23 cellular contexts compared by ENCODE assay signal in genomic region chr13:90933097-90933826, GRCh38.
"Had no signal": no experiment of that assay in that cellular context is flagged by ENCODE, and none has a peak within 500 bp of the region (broad histone marks: within the 10 kb centered on the region; RNA-seq: fewer than 3 reads in every experiment).

No MANE protein-coding gene starts in this region.

- H3K27me3 Mint-ChIP-seq: activated CD4-positive, alpha-beta T cell treated with anti-CD3 and anti-CD28 coated beads, Interleukin-2, amount 10 ng/mL, durations not matched to agents 7 days and 5 days; activated T-cell treated with anti-CD3 and anti-CD28 coated beads, Interleukin-2, amount 50 U/mL, for 24 hours; memory B cell; naive B cell had no signal

- H3K9ac ChIP-seq: neural progenitor cell had no signal

- H3K4me3 Mint-ChIP-seq: activated CD4-positive, alpha-beta T cell treated with anti-CD3 and anti-CD28 coated beads, Interleukin-2, amount 10 ng/mL, durations not matched to agents 7 days and 5 days; activated CD8-positive, alpha-beta T cell treated with anti-CD3 and anti-CD28 coated beads, Interleukin-2, amount 10 ng/mL, durations not matched to agents 7 days and 5 days; activated naive CD4-positive, alpha-beta T cell treated with anti-CD3 and anti-CD28 coated beads for 36 hours; activated T-cell treated with anti-CD3 and anti-CD28 coated beads, Interleukin-2, amount 50 U/mL, for 24 hours; endodermal cell; memory B cell; naive B cell; neural progenitor cell had no signal

- H3K36me3 Mint-ChIP-seq: memory B cell, naive B cell, neural progenitor cell had no signal

- DNase-seq: activated CD4-positive, alpha-beta T cell treated with anti-CD3 and anti-CD28 coated beads, Interleukin-2, amount 10 ng/mL, durations not matched to agents 7 days and 5 days; activated CD8-positive, alpha-beta T cell treated with anti-CD3 and anti-CD28 coated beads, Interleukin-2, amount 10 ng/mL, durations not matched to agents 7 days and 5 days; activated naive CD4-positive, alpha-beta T cell treated with anti-CD3 and anti-CD28 coated beads for 36 hours; activated T-cell treated with anti-CD3 and anti-CD28 coated beads, Interleukin-2, amount 50 U/mL, for 24 hours; body of pancreas; central memory CD4-positive, alpha-beta T cell; colonic mucosa; endodermal cell; erythroblast; head of caudate nucleus; left ventricle myocardium superior; mucosa of descending colon; naive B cell; stimulated activated naive CD8-positive, alpha-beta T cell treated with anti-CD3 and anti-CD28 coated beads, Interleukin-15, Interleukin-2, amounts not matched to agents 100 U/mL and 50 U/mL, for 24 hours; substantia nigra; T1000 had no signal

- H3K27ac Mint-ChIP-seq: activated CD4-positive, alpha-beta T cell treated with anti-CD3 and anti-CD28 coated beads, Interleukin-2, amount 10 ng/mL, durations not matched to agents 7 days and 5 days; activated CD8-positive, alpha-beta T cell treated with anti-CD3 and anti-CD28 coated beads, Interleukin-2, amount 10 ng/mL, durations not matched to agents 7 days and 5 days; activated naive CD4-positive, alpha-beta T cell treated with anti-CD3 and anti-CD28 coated beads for 36 hours; activated T-cell treated with anti-CD3 and anti-CD28 coated beads, Interleukin-2, amount 50 U/mL, for 24 hours; activated T-helper 2 cell treated with anti-CD3 and anti-CD28 coated beads, Interferon-gamma antibody, Interleukin-2, Interleukin-4, amounts not matched to agents 10 μg/mL and 5 μg/mL and 100 μg/mL, durations not matched to agents 14 hours and 24 hours and 36 hours; endodermal cell; memory B cell; naive B cell; neural progenitor cell; progenitor cell of endocrine pancreas had no signal

- ATAC-seq: activated CD4-positive, CD25-positive, alpha-beta regulatory T cell treated with anti-CD3 and anti-CD28 coated beads, Interleukin-2, amount 50 U/mL, for 24 hours; activated CD8-positive, alpha-beta T cell treated with anti-CD3 and anti-CD28 coated beads, Interleukin-2, amount 10 ng/mL, durations not matched to agents 7 days and 5 days; body of pancreas; left ventricle myocardium superior; mucosa of descending colon; stimulated activated naive CD8-positive, alpha-beta T cell treated with anti-CD3 and anti-CD28 coated beads, Interleukin-15, Interleukin-2, amounts not matched to agents 100 U/mL and 50 U/mL, for 24 hours had no signal

- H3K36me3 ChIP-seq: colonic mucosa, neural progenitor cell, right atrium auricular region, tibial nerve had no signal

- H3K27me3 ChIP-seq: body of pancreas, colonic mucosa, neural progenitor cell, right atrium auricular region, tibial nerve had no signal

- H3K9me3 ChIP-seq: body of pancreas, colonic mucosa, mucosa of descending colon, right atrium auricular region had no signal

- H3K4me1 Mint-ChIP-seq: activated CD4-positive, alpha-beta T cell treated with anti-CD3 and anti-CD28 coated beads, Interleukin-2, amount 10 ng/mL, durations not matched to agents 7 days and 5 days; memory B cell; naive B cell; neural progenitor cell had no signal

- H3K4me3 ChIP-seq: body of pancreas, colonic mucosa, mucosa of descending colon, neural progenitor cell, right atrium auricular region, tibial nerve had no signal

- H3K27ac ChIP-seq: body of pancreas, colonic mucosa, neural progenitor cell, right atrium auricular region, tibial nerve had no signal

- H3K9me3 Mint-ChIP-seq: activated CD4-positive, alpha-beta T cell treated with anti-CD3 and anti-CD28 coated beads, Interleukin-2, amount 10 ng/mL, durations not matched to agents 7 days and 5 days; neural progenitor cell had no signal

- H3K4me2 ChIP-seq: neural progenitor cell had no signal

- H2AFZ ChIP-seq: neural progenitor cell had no signal

- H3K4me1 ChIP-seq: colonic mucosa, neural progenitor cell, right atrium auricular region, tibial nerve had no signal
